In genomic region chr14:67814826-67815225, GRCh38 we compare ENCODE assay signal across 9 cellular contexts. TPM values are rescaled to one million over a fixed set of nuclear protein-coding genes. Genes with fewer than 3 reads are reported as not detected.
DNase-seq lines count a peak whose midpoint lies in the region; ATAC-seq and TF ChIP-seq lines count a peak whose summit lies in the region.
"Had no signal": no experiment of that assay in that cellular context is flagged by ENCODE, and none has a peak within 500 bp of the region (broad histone marks: within the 10 kb centered on the region; RNA-seq: fewer than 3 reads in every experiment).

No MANE protein-coding gene starts in this region.

- no peaks in the 10 kb centered on the region for H3K27me3 ChIP-seq in mammary epithelial cell (ENCODE audit: insufficient read depth, low read length)
- H3K27me3 ChIP-seq: cardiac muscle cell had no signal

- peaks cover 8% of the 10 kb centered on the region for H3K36me3 ChIP-seq in mammary epithelial cell (ENCODE audit: insufficient read depth, low read length)

- H3K36me3 Mint-ChIP-seq in natural killer cell treated with Interleukin-12 subunit alpha and Interleukin-12 subunit beta and Interleukin-15 and Interleukin-18, amount 100 ng/mL, for 72 hours: peaks cover 5% of the 10 kb centered on the region

- no peak for TF ChIP-seq CTCF in LNCaP clone FGC (IDR thresholded peaks at IDR 0.05; ENCODE audit: control insufficient read depth, extremely low read depth, insufficient read depth)
- no peak for TF ChIP-seq CTCF in mammary epithelial cell (conservative IDR thresholded peaks at IDR 0.05 in 1 of 2, IDR thresholded peaks at IDR 0.05 in 1 of 2; ENCODE audit: extremely low read depth in 1 of 2, insufficient read depth in 1 of 2, low read depth in 1 of 2, low read length in 2 of 2)

- no peaks in the 10 kb centered on the region for H3K9me3 Mint-ChIP-seq in natural killer cell treated with Interleukin-12 subunit alpha and Interleukin-12 subunit beta and Interleukin-15 and Interleukin-18, amount 100 ng/mL, for 72 hours

- peak; percentile 23 for DNase-seq in G401 (ENCODE audit: low spot score)
- DNase-seq in LNCaP clone FGC (ENCODE audit: low read depth): no peak
- peak; percentile 2 for DNase-seq in mammary epithelial cell
- no peak for DNase-seq in natural killer cell treated with Interleukin-12 subunit alpha and Interleukin-12 subunit beta and Interleukin-15 and Interleukin-18, amount 100 ng/mL, for 72 hours (ENCODE audit: low spot score)
- DNase-seq in A172 (ENCODE audit: low spot score): no peak
- no peak for DNase-seq in HK-2 (ENCODE audit: unreplicated experiment)
- DNase-seq: mucosa of descending colon had no signal

- peak overlapping the region; percentile 77 for H3K27ac ChIP-seq in mammary epithelial cell (ENCODE audit: insufficient read depth, low read depth, low read length)
- H3K27ac ChIP-seq: cardiac muscle cell had no signal

- H4K20me1 ChIP-seq in mammary epithelial cell (ENCODE audit: insufficient read depth, low read length): no peaks in the 10 kb centered on the region

- dilution Hi-C loops in mammary epithelial cell (cut with HindIII; ENCODE audit: low sequenced_read_pairs): no loop called here

- intact Hi-C loops in mammary epithelial cell (cut with micrococcal nuclease): no loop called here

- in situ Hi-C loops in G401 (cut with HindIII; ENCODE audit: low sequenced_read_pairs) (no loop called here), mammary epithelial cell (cut with MboI; ENCODE audit: low sequenced_read_pairs in 2 of 2) (no loop called here)

- peak overlapping the region in 1 of 2 donors; percentile 83 for H3K27ac Mint-ChIP-seq in natural killer cell treated with Interleukin-12 subunit alpha and Interleukin-12 subunit beta and Interleukin-15 and Interleukin-18, amount 100 ng/mL, for 72 hours

- no peak for ATAC-seq in natural killer cell treated with Interleukin-12 subunit alpha and Interleukin-12 subunit beta and Interleukin-15 and Interleukin-18, amount 100 ng/mL, for 72 hours
- ATAC-seq in HG03460 (IDR thresholded peaks at IDR 0.05; ENCODE audit: unreplicated experiment): no peak
- ATAC-seq: mucosa of descending colon had no signal

- peaks cover 28 to 29% of the 10 kb centered on the region in 2 donors for H3K4me1 Mint-ChIP-seq in natural killer cell treated with Interleukin-12 subunit alpha and Interleukin-12 subunit beta and Interleukin-15 and Interleukin-18, amount 100 ng/mL, for 72 hours (ENCODE audit: low read depth in 2 of 2)

- no TSS peak for BruUV-seq in mammary epithelial cell (replicated peaks; lab: Mats Ljungman, UMichigan)

- peaks cover 11% of the 10 kb centered on the region for H3K4me1 ChIP-seq in mammary epithelial cell (ENCODE audit: insufficient read depth, low read length)

- H3K9me3 ChIP-seq in mammary epithelial cell (replicated peaks; ENCODE audit: insufficient read depth, low read length): no peaks in the 10 kb centered on the region
- H3K9me3 ChIP-seq: mucosa of descending colon had no signal

- no peaks in the 10 kb centered on the region for H3K27me3 Mint-ChIP-seq in natural killer cell treated with Interleukin-12 subunit alpha and Interleukin-12 subunit beta and Interleukin-15 and Interleukin-18, amount 100 ng/mL, for 72 hours

- no peak overlapping the region for H3K9ac ChIP-seq in mammary epithelial cell (ENCODE audit: insufficient read depth, low read length)

- H3K79me2 ChIP-seq in mammary epithelial cell (ENCODE audit: insufficient read depth, low read length): peaks cover 18% of the 10 kb centered on the region

- H3K4me3 ChIP-seq in LNCaP clone FGC (ENCODE audit: low read depth, low read length): peak overlapping the region; percentile 94; the same call in 1 of the 2 replicates
- no peak overlapping the region for H3K4me3 ChIP-seq in mammary epithelial cell (replicated peaks in 1 of 3; ENCODE audit: insufficient read depth in 1 of 3, low read depth in 2 of 3, low read length in 3 of 3)
- H3K4me3 ChIP-seq: mucosa of descending colon had no signal

- no peak overlapping the region for H2AFZ ChIP-seq in mammary epithelial cell (ENCODE audit: low read depth, low read length)

- peak overlapping the region; percentile 90 for H3K4me2 ChIP-seq in mammary epithelial cell (ENCODE audit: insufficient read depth, low read depth, low read length)

- peak overlapping the region; percentile 90 for H3K4me3 Mint-ChIP-seq in natural killer cell treated with Interleukin-12 subunit alpha and Interleukin-12 subunit beta and Interleukin-15 and Interleukin-18, amount 100 ng/mL, for 72 hours

- CTCF ChIA-PET in mammary epithelial cell (lab: Charles Lee; ENCODE audit: low non-redundant PET): no interaction called here

- WGBS in mammary epithelial cell (ENCODE audit: low coverage, missing lambda C conversion rate): 70% methylated on average over 2 of the region's 2 CpGs

RNA-seq across cellular contexts. Expression of gene ZFYVE26, which starts 1.6 kb away (rescaled TPM):
- 58.9 and 93.4 TPM in 2 replicates for total RNA-seq in G401 (2014; rRNA removed; shearing (Covaris generic))
- total RNA-seq in mammary epithelial cell: 10 to 100 TPM; 15.0 to 25.8 TPM
- 6.3 TPM for polyA plus RNA-seq in mammary epithelial cell
- polyA minus RNA-seq in mammary epithelial cell: 19.1 TPM
- 10 to 100 TPM; 25.4 to 38.0 TPM for total RNA-seq in natural killer cell treated with Interleukin-12 subunit alpha and Interleukin-12 subunit beta and Interleukin-15 and Interleukin-18, amount 100 ng/mL, for 72 hours
- 6.7 and 8.2 TPM in 2 replicates for total RNA-seq in A172 (2014; rRNA removed; shearing (Covaris generic))

RNA-seq across cellular contexts. Expression of gene RAD51B, which starts 4.8 kb away (rescaled TPM):
- 61.4 and 103 TPM in 2 replicates for total RNA-seq in G401 (2014; rRNA removed; shearing (Covaris generic))
- total RNA-seq in mammary epithelial cell: 10 to 100 TPM; 23.0 to 29.3 TPM
- polyA plus RNA-seq in mammary epithelial cell: 8.7 TPM
- polyA minus RNA-seq in mammary epithelial cell: 3.4 TPM
- 10 to 100 TPM; 31.1 to 67.3 TPM for total RNA-seq in natural killer cell treated with Interleukin-12 subunit alpha and Interleukin-12 subunit beta and Interleukin-15 and Interleukin-18, amount 100 ng/mL, for 72 hours
- 17.6 and 38.2 TPM in 2 replicates for total RNA-seq in A172 (2014; rRNA removed; shearing (Covaris generic))

Comparison
In these comparisons a context has a peak if more than half of its experiments do, and no peak if none do; other contexts are left out.
1. DNase-seq: peak in G401 (single experiment) and mammary epithelial cell (single experiment); none in LNCaP clone FGC (single experiment), natural killer cell treated with Interleukin-12 subunit alpha and Interleukin-12 subunit beta and Interleukin-15 and Interleukin-18, amount 100 ng/mL, for 72 hours (single experiment), A172 (single experiment) and HK-2 (single experiment).